ENCODE assay signal across 38 cellular contexts in the genomic region with DNA sequence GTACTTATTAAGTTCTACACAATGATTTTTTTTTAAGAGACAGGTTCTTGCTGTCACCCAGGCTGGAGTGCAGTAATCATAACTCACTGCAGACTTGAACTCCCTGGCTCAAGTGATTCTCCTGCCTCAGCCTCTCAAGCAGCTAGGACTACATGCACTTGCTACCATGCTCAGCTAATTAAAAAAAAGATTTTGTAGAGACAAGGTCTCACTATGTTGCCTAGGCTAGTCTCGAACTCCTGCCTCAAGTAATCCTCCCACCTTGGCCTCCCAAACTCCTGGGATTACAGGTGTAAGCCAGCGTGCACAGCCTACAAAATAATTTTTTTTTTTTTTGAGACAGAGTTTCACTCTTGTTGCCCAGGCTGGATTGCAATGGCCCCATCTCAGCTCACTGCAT. TPM values are rescaled to one million over a fixed set of nuclear protein-coding genes. Genes with fewer than 3 reads are reported as not detected.
"Had no signal": no experiment of that assay in that cellular context is flagged by ENCODE, and none has a peak within 500 bp of the region (broad histone marks: within the 10 kb centered on the region; RNA-seq: fewer than 3 reads in every experiment).

No MANE protein-coding gene starts in this region.

- H3K27me3 ChIP-seq: adrenal gland, body of pancreas, brain microvascular endothelial cell, breast epithelium had no signal

- H3K4me3 ChIP-seq: adrenal gland, body of pancreas, breast epithelium had no signal

- H3K9me3 ChIP-seq: adrenal gland, body of pancreas, breast epithelium had no signal

- H3K4me1 ChIP-seq: breast epithelium had no signal

- DNase-seq: activated B cell treated with CpG ODN at 0.5 μM for 24 hours; activated CD4-positive, alpha-beta memory T cell treated with anti-CD3 and anti-CD28 coated beads for 36 hours; activated CD4-positive, alpha-beta T cell treated with anti-CD3 and anti-CD28 coated beads for 48 hours; activated CD4-positive, alpha-beta T cell treated with anti-CD3 and anti-CD28 coated beads, Interleukin-2, amount 50 U/mL, for 1 hour; activated CD4-positive, alpha-beta T cell treated with anti-CD3 and anti-CD28 coated beads, Interleukin-2, amount 50 U/mL, for 4 hours; activated CD4-positive, CD25-positive, alpha-beta regulatory T cell treated with anti-CD3 and anti-CD28 coated beads, Interleukin-2, amount 50 U/mL, for 72 hours; activated CD8-positive, alpha-beta memory T cell treated with anti-CD3 and anti-CD28 coated beads, Interleukin-2, amount 50 U/mL, for 4 hours; activated CD8-positive, alpha-beta T cell treated with anti-CD3 and anti-CD28 coated beads for 36 hours; activated effector memory CD4-positive, alpha-beta T cell treated with anti-CD3 and anti-CD28 coated beads, Interleukin-2, amount 50 U/mL, for 16 hours; activated gamma-delta T cell treated with Interleukin-2 at 50 U/mL for 16 hours; activated naive CD4-positive, alpha-beta T cell; activated naive CD4-positive, alpha-beta T cell treated with anti-CD3 and anti-CD28 coated beads for 36 hours; activated naive CD4-positive, alpha-beta T cell treated with anti-CD3 and anti-CD28 coated beads, Interleukin-2, amount 50 U/mL, for 16 hours; activated naive CD8-positive, alpha-beta T cell treated with anti-CD3 and anti-CD28 coated beads for 36 hours; activated T-cell treated with anti-CD3 and anti-CD28 coated beads for 4 hours; activated T-cell treated with anti-CD3 and anti-CD28 coated beads, Interleukin-2, amount 50 U/mL, for 1 hour; activated T-cell treated with anti-CD3 and anti-CD28 coated beads, Interleukin-2, amount 50 U/mL, for 4 hours; activated T-cell treated with anti-CD3 and anti-CD28 coated beads, Interleukin-2, amount 50 U/mL, for 72 hours; adrenal gland; amniotic stem cell; aorta; body of pancreas; brain microvascular endothelial cell; central memory CD4-positive, alpha-beta T cell; T-helper 1 cell; T-helper 2 cell; T-helper 9 cell had no signal

- H3K36me3 Mint-ChIP-seq: activated CD4-positive, alpha-beta memory T cell treated with anti-CD3 and anti-CD28 coated beads for 36 hours; activated naive CD4-positive, alpha-beta T cell treated with anti-CD3 and anti-CD28 coated beads, Interleukin-2, amount 50 U/mL, for 72 hours had no signal

- H3K27ac ChIP-seq: adrenal gland, body of pancreas, brain microvascular endothelial cell, breast epithelium, VCaP had no signal

- H3K4me3 Mint-ChIP-seq: activated B cell treated with CpG ODN at 0.5 μM for 24 hours; activated CD4-positive, alpha-beta memory T cell treated with anti-CD3 and anti-CD28 coated beads for 36 hours; activated CD8-positive, alpha-beta T cell treated with anti-CD3 and anti-CD28 coated beads for 36 hours; activated naive CD4-positive, alpha-beta T cell treated with anti-CD3 and anti-CD28 coated beads for 36 hours; activated naive CD8-positive, alpha-beta T cell treated with anti-CD3 and anti-CD28 coated beads for 36 hours; activated T-cell treated with anti-CD3 and anti-CD28 coated beads, Interleukin-2, amount 50 U/mL, for 4 hours; activated T-cell treated with anti-CD3 and anti-CD28 coated beads, Interleukin-2, amount 50 U/mL, for 72 hours; activated T-helper 1 cell treated with anti-CD3 and anti-CD28 coated beads, Interleukin-12 subunit alpha, Interleukin-12 subunit beta, Interleukin-2, Interleukin-4 antibody, amounts not matched to agents 30 ng/mL and 10 ng/mL and 1 ng/mL, durations not matched to agents 14 hours and 24 hours and 36 hours; activated T-helper 17 cell treated with anti-CD3 and anti-CD28 coated beads, Interleukin-2, amount 50 U/mL, for 72 hours; T-helper 1 cell treated with Interleukin-12 subunit alpha and Interleukin-12 subunit beta and Interleukin-4 antibody, amounts not matched to agents 30 μg/mL and 1 μg/mL, for 36 hours; T-helper 2 cell treated with Interferon-gamma antibody and Interleukin-4, amounts not matched to agents 5 μg/mL and 100 μg/mL, for 36 hours had no signal

- ATAC-seq: activated CD8-positive, alpha-beta T cell treated with anti-CD3 and anti-CD28 coated beads for 36 hours; activated naive CD4-positive, alpha-beta T cell treated with anti-CD3 and anti-CD28 coated beads, Interleukin-2, amount 50 U/mL, for 72 hours; activated T-cell treated with anti-CD3 and anti-CD28 coated beads, Interleukin-2, amount 50 U/mL, for 4 hours; activated T-cell treated with anti-CD3 and anti-CD28 coated beads, Interleukin-2, amount 50 U/mL, for 72 hours; activated T-helper 17 cell treated with anti-CD3 and anti-CD28 coated beads, Interleukin-2, amount 50 U/mL, for 72 hours; body of pancreas had no signal

- H3K9me3 Mint-ChIP-seq: activated B cell treated with CpG ODN at 0.5 μM for 24 hours; activated CD4-positive, alpha-beta memory T cell treated with anti-CD3 and anti-CD28 coated beads for 36 hours; activated CD8-positive, alpha-beta T cell treated with anti-CD3 and anti-CD28 coated beads for 36 hours; activated naive CD4-positive, alpha-beta T cell treated with anti-CD3 and anti-CD28 coated beads for 36 hours; activated naive CD4-positive, alpha-beta T cell treated with anti-CD3 and anti-CD28 coated beads, Interleukin-2, amount 50 U/mL, for 72 hours; activated naive CD8-positive, alpha-beta T cell treated with anti-CD3 and anti-CD28 coated beads for 36 hours; activated T-cell treated with anti-CD3 and anti-CD28 coated beads, Interleukin-2, amount 50 U/mL, for 4 hours; activated T-cell treated with anti-CD3 and anti-CD28 coated beads, Interleukin-2, amount 50 U/mL, for 72 hours; activated T-helper 1 cell treated with anti-CD3 and anti-CD28 coated beads, Interleukin-12 subunit alpha, Interleukin-12 subunit beta, Interleukin-2, Interleukin-4 antibody, amounts not matched to agents 30 ng/mL and 10 ng/mL and 1 ng/mL, durations not matched to agents 14 hours and 24 hours and 36 hours; activated T-helper 17 cell treated with anti-CD3 and anti-CD28 coated beads, Interleukin-2, amount 50 U/mL, for 72 hours; T-helper 1 cell treated with Interleukin-12 subunit alpha and Interleukin-12 subunit beta and Interleukin-4 antibody, amounts not matched to agents 30 μg/mL and 1 μg/mL, for 36 hours; T-helper 2 cell treated with Interferon-gamma antibody and Interleukin-4, amounts not matched to agents 5 μg/mL and 100 μg/mL, for 36 hours had no signal

- H3K27me3 Mint-ChIP-seq: activated B cell treated with CpG ODN at 0.5 μM for 24 hours; activated CD4-positive, alpha-beta memory T cell treated with anti-CD3 and anti-CD28 coated beads for 36 hours; activated CD8-positive, alpha-beta T cell treated with anti-CD3 and anti-CD28 coated beads for 36 hours; activated naive CD8-positive, alpha-beta T cell treated with anti-CD3 and anti-CD28 coated beads for 36 hours; activated T-helper 17 cell treated with anti-CD3 and anti-CD28 coated beads, Interleukin-2, amount 50 U/mL, for 72 hours had no signal

- H3K27ac Mint-ChIP-seq: activated B cell treated with CpG ODN at 0.5 μM for 24 hours; activated CD4-positive, alpha-beta memory T cell treated with anti-CD3 and anti-CD28 coated beads for 36 hours; activated CD8-positive, alpha-beta T cell treated with anti-CD3 and anti-CD28 coated beads for 36 hours; activated naive CD4-positive, alpha-beta T cell treated with anti-CD3 and anti-CD28 coated beads for 36 hours; activated naive CD4-positive, alpha-beta T cell treated with anti-CD3 and anti-CD28 coated beads, Interleukin-2, amount 50 U/mL, for 72 hours; activated naive CD8-positive, alpha-beta T cell treated with anti-CD3 and anti-CD28 coated beads for 36 hours; activated T-cell treated with anti-CD3 and anti-CD28 coated beads, Interleukin-2, amount 50 U/mL, for 72 hours; activated T-helper 1 cell treated with anti-CD3 and anti-CD28 coated beads, Interleukin-12 subunit alpha, Interleukin-12 subunit beta, Interleukin-2, Interleukin-4 antibody, amounts not matched to agents 30 ng/mL and 10 ng/mL and 1 ng/mL, durations not matched to agents 14 hours and 24 hours and 36 hours; activated T-helper 17 cell treated with anti-CD3 and anti-CD28 coated beads, Interleukin-2, amount 50 U/mL, for 72 hours; T-helper 1 cell treated with Interleukin-12 subunit alpha and Interleukin-12 subunit beta and Interleukin-4 antibody, amounts not matched to agents 30 μg/mL and 1 μg/mL, for 36 hours had no signal

- H3K36me3 ChIP-seq: adrenal gland, brain microvascular endothelial cell, breast epithelium had no signal

RNA-seq across cellular contexts. Expression of gene CHCT1, which starts 52.6 kb away (rescaled TPM):
- total RNA-seq: activated CD4-positive, alpha-beta memory T cell treated with anti-CD3 and anti-CD28 coated beads for 36 hours; activated CD8-positive, alpha-beta memory T cell treated with anti-CD3 and anti-CD28 coated beads for 36 hours; activated CD8-positive, alpha-beta T cell treated with anti-CD3 and anti-CD28 coated beads for 36 hours; activated T-helper 1 cell treated with anti-CD3 and anti-CD28 coated beads, Interleukin-12 subunit alpha, Interleukin-12 subunit beta, Interleukin-2, Interleukin-4 antibody, amounts not matched to agents 30 ng/mL and 10 ng/mL and 1 ng/mL, durations not matched to agents 14 hours and 24 hours and 36 hours; activated T-helper 17 cell treated with anti-CD3 and anti-CD28 coated beads, Interleukin-2, amount 50 U/mL, for 72 hours; aorta; astrocyte; body of pancreas; cardiac septum; cerebellum had no signal
- polyA plus RNA-seq: aorta had no signal
